21 cellular contexts compared by ENCODE assay signal in genomic region chr7:140694592-140694991, GRCh38. TPM values are rescaled to one million over a fixed set of nuclear protein-coding genes. Genes with fewer than 3 reads are reported as not detected.
A peak's percentile ranks its signal among the peaks of the same experiment; 100 is the strongest.
DNase-seq lines count a peak whose midpoint lies in the region; ATAC-seq and TF ChIP-seq lines count a peak whose summit lies in the region.
"Had no signal": no experiment of that assay in that cellular context is flagged by ENCODE, and none has a peak within 500 bp of the region (broad histone marks: within the 10 kb centered on the region; RNA-seq: fewer than 3 reads in every experiment).

No MANE protein-coding gene starts in this region.

- no peak overlapping the region for H2BK12ac ChIP-seq in neuronal stem cell (ENCODE audit: low read length)

- no peaks in the 10 kb centered on the region for H3K27me3 ChIP-seq in CD8-positive, alpha-beta T cell (ENCODE audit: insufficient read depth, low read length)
- no peaks in the 10 kb centered on the region for H3K27me3 ChIP-seq in neuronal stem cell (ENCODE audit: control insufficient read depth in 3 of 3, insufficient read depth in 3 of 3, low read depth in 1 of 3, low read length in 3 of 3)
- H3K27me3 ChIP-seq in esophagus muscularis mucosa, result no peaks in the 10 kb centered on the region

- no peak overlapping the region for H2BK5ac ChIP-seq in neuronal stem cell (ENCODE audit: low read length)

- H3K9ac ChIP-seq in neuronal stem cell (ENCODE audit: low read depth, low read length, poor library complexity), result no peak overlapping the region

- no peak overlapping the region for H3K4me3 ChIP-seq in CD8-positive, alpha-beta T cell (ENCODE audit: low read depth, low read length)
- H3K4me3 ChIP-seq in neuronal stem cell (ENCODE audit: low read length in 2 of 2) (no peak overlapping the region), esophagus muscularis mucosa (no peak overlapping the region)

- no peak for DNase-seq in activated naive CD4-positive, alpha-beta T cell treated with Interleukin-2 at 50 U/mL for 16 hours
- no peak for DNase-seq in CD8-positive, alpha-beta T cell
- no peak for DNase-seq in endothelial cell (ENCODE audit: low spot score)
- no peak for DNase-seq in neuronal stem cell (ENCODE audit: low spot score)
- DNase-seq in DMS 273 treated with DMSO at 0.1 percent for 48 hours (lab: John Stamatoyannopoulos, UW), result no peak
- DNase-seq in esophagus muscularis mucosa (ENCODE audit: extremely low spot score), result no peak
- DNase-seq: Caco-2, DND-41, GOT3, HCEC 1CT, Kasumi-1, NCI-H1694, NCI-H2081, NCI-H2171, NCI-H524 treated with DMSO at 0.1 percent for 48 hours, NCI-H82 had no signal

- POLR2A ChIA-PET in CD8-positive, alpha-beta T cell (lab: Charles Lee), result interaction anchor here (0.8 kb wide), 1 partner anchor 45 kb away, joined by 3 read pairs; no protein-coding TSS in a partner anchor

- H3K4me1 ChIP-seq in CD8-positive, alpha-beta T cell (ENCODE audit: insufficient read depth, low read length), result peaks cover 19% of the 10 kb centered on the region
- peaks cover 3 to 6% of the 10 kb centered on the region in 2 donors for H3K4me1 ChIP-seq in neuronal stem cell (ENCODE audit: control insufficient read depth in 2 of 2, insufficient read depth in 1 of 2, low read depth in 1 of 2, low read length in 2 of 2)
- H3K4me1 ChIP-seq in esophagus muscularis mucosa, result peaks cover 27 to 33% (median 32%) of the 10 kb centered on the region in 4 donors

- TF ChIP-seq EP300 in esophagus muscularis mucosa (IDR thresholded peaks at IDR 0.05), result no peak

- peaks cover 33% of the 10 kb centered on the region for H3K4me1 Mint-ChIP-seq in activated naive CD4-positive, alpha-beta T cell treated with anti-CD3 and anti-CD28 coated beads, Interleukin-2, amount 50 U/mL, for 24 hours
- H3K4me1 Mint-ChIP-seq in CD8-positive, alpha-beta T cell (ENCODE audit: low read depth), result peaks cover 33% of the 10 kb centered on the region
- peaks cover 30% of the 10 kb centered on the region for H3K4me1 Mint-ChIP-seq in endothelial cell (ENCODE audit: unreplicated experiment)

- no peak overlapping the region for H2AFZ ChIP-seq in neuronal stem cell (ENCODE audit: low read length)

- no CpG with 5 or more reads among the region's 6 CpGs for WGBS in neuronal stem cell (ENCODE audit: extremely low coverage in 2 of 2, insufficient read length in 2 of 2, insufficient replicate concordance in 1 of 2), 2 donors
- 79% methylated on average over 6 of the region's 6 CpGs for WGBS in esophagus muscularis mucosa

- H3K36me3 ChIP-seq in CD8-positive, alpha-beta T cell (ENCODE audit: insufficient read depth, low read length), result peaks cover 8% of the 10 kb centered on the region
- H3K36me3 ChIP-seq in neuronal stem cell (replicated peaks in 1 of 2; ENCODE audit: control insufficient read depth in 2 of 2, insufficient read depth in 2 of 2, low read length in 2 of 2) (peaks cover under 1 to 8% of the 10 kb centered on the region in 2 donors), esophagus muscularis mucosa (peaks cover under 1 to 54% (median 38%) of the 10 kb centered on the region in 4 donors)

- no peak overlapping the region for H3K4me3 Mint-ChIP-seq in activated naive CD4-positive, alpha-beta T cell treated with anti-CD3 and anti-CD28 coated beads, Interleukin-2, amount 50 U/mL, for 24 hours
- H3K4me3 Mint-ChIP-seq in CD8-positive, alpha-beta T cell, result no peak overlapping the region
- H3K4me3 Mint-ChIP-seq in endothelial cell (ENCODE audit: unreplicated experiment), result peak overlapping the region; percentile 74
- H3K4me3 Mint-ChIP-seq: CD14-positive monocyte had no signal

- H3K36me3 Mint-ChIP-seq in activated naive CD4-positive, alpha-beta T cell treated with anti-CD3 and anti-CD28 coated beads, Interleukin-2, amount 50 U/mL, for 24 hours, result peaks cover 10% of the 10 kb centered on the region
- H3K36me3 Mint-ChIP-seq in CD8-positive, alpha-beta T cell, result peaks cover 42% of the 10 kb centered on the region
- peaks cover 40% of the 10 kb centered on the region for H3K36me3 Mint-ChIP-seq in endothelial cell (ENCODE audit: low read depth, unreplicated experiment)

- ATAC-seq in CD8-positive, alpha-beta T cell, result no peak
- ATAC-seq in HG02642 (IDR thresholded peaks at IDR 0.05; ENCODE audit: poor library complexity, unreplicated experiment), result no peak
- ATAC-seq: Panc1 had no signal

- H3K4ac ChIP-seq in neuronal stem cell (ENCODE audit: low read length), result no peak overlapping the region

- peaks cover 5% of the 10 kb centered on the region for H3K79me1 ChIP-seq in neuronal stem cell (ENCODE audit: low read depth, low read length)

- CTCF ChIA-PET in CD8-positive, alpha-beta T cell (lab: Charles Lee), result no interaction called here

- no peak overlapping the region for H4K8ac ChIP-seq in neuronal stem cell (ENCODE audit: low read depth, low read length)

- TF ChIP-seq POLR2A in esophagus muscularis mucosa (IDR thresholded peaks at IDR 0.05; ENCODE audit: low read depth), result no peak

- no peaks in the 10 kb centered on the region for H3K27me3 Mint-ChIP-seq in activated naive CD4-positive, alpha-beta T cell treated with anti-CD3 and anti-CD28 coated beads, Interleukin-2, amount 50 U/mL, for 24 hours
- H3K27me3 Mint-ChIP-seq in CD8-positive, alpha-beta T cell (ENCODE audit: low read depth), result no peaks in the 10 kb centered on the region
- peaks cover 19% of the 10 kb centered on the region for H3K27me3 Mint-ChIP-seq in endothelial cell (ENCODE audit: unreplicated experiment)
- H3K27me3 Mint-ChIP-seq: B cell had no signal

- peak overlapping the region; percentile 68 for H3K27ac Mint-ChIP-seq in activated naive CD4-positive, alpha-beta T cell treated with anti-CD3 and anti-CD28 coated beads, Interleukin-2, amount 50 U/mL, for 24 hours
- peak overlapping the region; percentile 4 for H3K27ac Mint-ChIP-seq in CD8-positive, alpha-beta T cell
- H3K27ac Mint-ChIP-seq in endothelial cell (ENCODE audit: unreplicated experiment), result peak overlapping the region; percentile 64

- intact Hi-C loops in CD8-positive, alpha-beta T cell (cut with DNase I, micrococcal nuclease), result loop anchor here (10.0 kb wide), 3 partner anchors 300 to 860 kb away; partner anchors contain the start of genes AGK (in 1 of the 2), KDM7A (in 1 of the 2) and SLC37A3 (in 1 of the 2)
- intact Hi-C loops in esophagus muscularis mucosa (cut with DNase I), result loop anchor here (10.0 kb wide), 1 partner anchor 320 kb away; the partner anchor contains the start of gene MRPS33

- H2BK120ac ChIP-seq in neuronal stem cell (ENCODE audit: low read depth, low read length), result no peak overlapping the region

- TF ChIP-seq CTCF in CD8-positive, alpha-beta T cell (IDR thresholded peaks at IDR 0.05), result no peak
- no peak for TF ChIP-seq CTCF in endothelial cell (IDR thresholded peaks at IDR 0.05; ENCODE audit: unreplicated experiment)
- no peak for TF ChIP-seq CTCF in esophagus muscularis mucosa (IDR thresholded peaks at IDR 0.05)

- no peaks in the 10 kb centered on the region for H3K9me3 ChIP-seq in CD8-positive, alpha-beta T cell (ENCODE audit: low read length)
- no peaks in the 10 kb centered on the region for H3K9me3 ChIP-seq in neuronal stem cell (replicated peaks in 1 of 2; ENCODE audit: control insufficient read depth in 2 of 2, insufficient read depth in 1 of 2, low read depth in 1 of 2, low read length in 2 of 2)
- no peaks in the 10 kb centered on the region for H3K9me3 ChIP-seq in esophagus muscularis mucosa
- H3K9me3 ChIP-seq: Caco-2 had no signal

- H4K91ac ChIP-seq in neuronal stem cell (ENCODE audit: low read depth, low read length, poor library complexity), result peak overlapping the region; percentile 41

- H3K18ac ChIP-seq in neuronal stem cell (ENCODE audit: low read length), result no peak overlapping the region

- H3K23ac ChIP-seq in neuronal stem cell (ENCODE audit: low read depth, low read length, poor library complexity), result no peak overlapping the region

- no peak overlapping the region for H3K14ac ChIP-seq in neuronal stem cell (ENCODE audit: low read length)

- no peak overlapping the region for H2AK5ac ChIP-seq in neuronal stem cell (ENCODE audit: low read depth, low read length)

- no peak overlapping the region for H2BK15ac ChIP-seq in neuronal stem cell (ENCODE audit: low read length)

- no peaks in the 10 kb centered on the region for H3K9me3 Mint-ChIP-seq in activated naive CD4-positive, alpha-beta T cell treated with anti-CD3 and anti-CD28 coated beads, Interleukin-2, amount 50 U/mL, for 24 hours
- no peaks in the 10 kb centered on the region for H3K9me3 Mint-ChIP-seq in CD8-positive, alpha-beta T cell
- H3K9me3 Mint-ChIP-seq in endothelial cell (ENCODE audit: unreplicated experiment), result no peaks in the 10 kb centered on the region
- H3K9me3 Mint-ChIP-seq: CD14-positive monocyte had no signal

- no peak overlapping the region for H3K27ac ChIP-seq in CD8-positive, alpha-beta T cell (ENCODE audit: low read depth, low read length)
- H3K27ac ChIP-seq in neuronal stem cell (replicated peaks; ENCODE audit: low read length) (no peak overlapping the region), esophagus muscularis mucosa (replicated peaks in 1 of 4) (no peak overlapping the region)

- H3K4me2 ChIP-seq in neuronal stem cell (ENCODE audit: insufficient read depth, low read length, poor library complexity, severe bottlenecking), result no peak overlapping the region

RNA-seq across cellular contexts. Expression of gene NDUFB2, which starts 1.9 kb away (rescaled TPM):
- total RNA-seq in CD8-positive, alpha-beta T cell, result 10 to 100 TPM; 83.9 to 84.5 TPM
- total RNA-seq in endothelial cell (ENCODE audit: unreplicated experiment) (326 TPM), esophagus muscularis mucosa (100 to 1,000 TPM; 235 to 279 (median 262) TPM)
- 296 TPM for polyA plus RNA-seq in neuronal stem cell (2013, experiment 1 of 2)
- 293 TPM for polyA plus RNA-seq in neuronal stem cell (2013, experiment 2 of 2)

RNA-seq across cellular contexts. Expression of gene ADCK2, which starts 21.8 kb away (rescaled TPM):
- 10 to 100 TPM; 15.4 to 17.0 TPM for total RNA-seq in CD8-positive, alpha-beta T cell
- total RNA-seq in endothelial cell (ENCODE audit: unreplicated experiment) (37.6 TPM), esophagus muscularis mucosa (10 to 100 TPM; 19.2 to 43.5 (median 26.8) TPM)
- 8.7 TPM for polyA plus RNA-seq in neuronal stem cell (2013, experiment 1 of 2)
- 8.8 TPM for polyA plus RNA-seq in neuronal stem cell (2013, experiment 2 of 2)

RNA-seq across cellular contexts. Expression of gene DENND2A, which starts 54.0 kb away (rescaled TPM):
- under 1 TPM in 1 of 2 experiments, not detected in 1; 0.27 TPM for total RNA-seq in CD8-positive, alpha-beta T cell
- total RNA-seq in endothelial cell (ENCODE audit: unreplicated experiment) (41.0 TPM), esophagus muscularis mucosa (10 to 100 TPM; 46.4 to 77.2 (median 59.2) TPM)
- 32.4 TPM for polyA plus RNA-seq in neuronal stem cell (2013, experiment 1 of 2)
- polyA plus RNA-seq in neuronal stem cell (2013, experiment 2 of 2), result 33.1 TPM
- total RNA-seq: B cell had no signal
- polyA plus RNA-seq: CD14-positive monocyte had no signal

Comparison
In these comparisons a context has a peak if more than half of its experiments do, and no peak if none do; other contexts are left out.
1. H3K27ac Mint-ChIP-seq: peak in every context shown above with its lines; median percentile 68 in activated naive CD4-positive, alpha-beta T cell treated with anti-CD3 and anti-CD28 coated beads, Interleukin-2, amount 50 U/mL, for 24 hours; 64 in endothelial cell; 4 in CD8-positive, alpha-beta T cell.
2. RNA of gene DENND2A, which starts 54.0 kb away (total RNA-seq): 46.4 to 77.2 TPM in esophagus muscularis mucosa and 41.0 TPM in endothelial cell (single experiment); 0.27 TPM in CD8-positive, alpha-beta T cell; every median in the first group is over 10 times any median in the second.